ENCODE assay signal across 8 cellular contexts in the genomic region with DNA sequence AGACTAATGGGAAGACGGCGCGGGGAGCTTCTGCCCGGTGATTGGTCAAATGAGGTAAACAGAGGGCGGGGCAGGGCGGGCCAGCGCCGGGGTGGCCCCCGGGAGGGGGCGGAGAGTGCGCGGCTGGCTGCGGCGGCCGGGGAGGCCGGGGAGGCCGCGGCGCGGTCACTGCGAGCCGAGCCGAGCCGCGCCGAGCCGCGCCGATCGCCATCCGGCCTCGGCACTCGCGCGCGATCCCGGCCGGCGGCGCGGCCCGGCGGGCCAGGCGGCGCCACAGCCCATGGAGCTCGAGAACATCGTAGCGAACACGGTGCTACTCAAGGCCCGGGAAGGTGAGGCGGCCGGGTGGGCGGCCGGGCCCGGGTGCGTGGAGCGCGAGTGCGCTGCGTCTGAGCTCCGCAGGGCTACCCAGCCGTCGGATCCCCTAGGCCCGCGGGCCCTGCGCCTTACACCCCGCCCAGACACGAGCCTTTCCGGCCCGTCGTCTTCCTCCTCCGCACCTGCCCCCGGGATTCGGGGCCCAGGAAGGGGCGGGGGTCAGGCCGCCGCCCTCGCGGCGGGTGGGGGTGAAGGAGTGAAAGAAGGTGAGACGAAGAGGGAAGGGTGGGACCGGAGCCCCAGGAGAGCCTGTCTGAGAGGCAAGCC. TPM values are rescaled to one million over a fixed set of nuclear protein-coding genes. Genes with fewer than 3 reads are reported as not detected.
DNase-seq lines count a peak whose midpoint lies in the region; ATAC-seq and TF ChIP-seq lines count a peak whose summit lies in the region.

A gene (plus strand): TSS at position 111 of the 645 bp plus-strand sequence. CDS start 170 bp downstream, at position 281.

- peaks cover 2% of the 10 kb centered on the region for H3K27me3 Mint-ChIP-seq in T-helper 2 cell treated with Interferon-gamma antibody and Interleukin-4, amounts not matched to agents 5 μg/mL and 100 μg/mL, for 36 hours (ENCODE audit: low read depth)
- no peaks in the 10 kb centered on the region for H3K27me3 Mint-ChIP-seq in MCF 10A (ENCODE audit: insufficient read depth, unreplicated experiment)

- peak within 1 kb of the TSS; percentile 97 for H3K27ac Mint-ChIP-seq in T-helper 2 cell treated with Interferon-gamma antibody and Interleukin-4, amounts not matched to agents 5 μg/mL and 100 μg/mL, for 36 hours
- peak within 1 kb of the TSS; percentile 99 for H3K27ac Mint-ChIP-seq in MCF 10A (ENCODE audit: low read depth, unreplicated experiment)

- ATAC-seq in GM19043 (IDR thresholded peaks at IDR 0.05; ENCODE audit: low read depth, unreplicated experiment) (peak; percentile 3), HG03439 (IDR thresholded peaks at IDR 0.05; ENCODE audit: unreplicated experiment) (peak; percentile 4)

- intact Hi-C loops in MCF 10A (cut with micrococcal nuclease), result loop anchor here (1.0 kb wide), 4 partner anchors 21 to 36 kb away; no protein-coding TSS in a partner anchor

- peak; percentile 22 to 40 for DNase-seq in AML-193 (lab: John Stamatoyannopoulos, UW)
- peak; percentile 69 for DNase-seq in T-helper 2 cell treated with Interferon-gamma antibody and Interleukin-4, amounts not matched to agents 5 μg/mL and 100 μg/mL, for 36 hours (ENCODE audit: low spot score)
- DNase-seq in MCF 10A (ENCODE audit: unreplicated experiment), result peak; percentile 68
- peak; percentile 98 for DNase-seq in iPS-NIHi7 (ENCODE audit: extremely low spot score)
- DNase-seq in stimulated activated CD4-positive, alpha-beta T cell treated with anti-CD3 and anti-CD28 coated beads, Interleukin-15, amount 100 ng/mL, for 24 hours, result peak; percentile 79
- DNase-seq in NCI-H187 treated with DMSO at 0.1 percent for 48 hours (lab: John Stamatoyannopoulos, UW), result no peak

- peak within 1 kb of the TSS; percentile 98 for H3K4me3 Mint-ChIP-seq in T-helper 2 cell treated with Interferon-gamma antibody and Interleukin-4, amounts not matched to agents 5 μg/mL and 100 μg/mL, for 36 hours
- peak within 1 kb of the TSS; percentile 89 for H3K4me3 Mint-ChIP-seq in MCF 10A (ENCODE audit: unreplicated experiment)

- BruUV-seq in MCF 10A (replicated peaks; lab: Mats Ljungman, UMichigan), result no TSS peak

- no peak for TF ChIP-seq CTCF in MCF 10A (IDR thresholded peaks at IDR 0.05; ENCODE audit: unreplicated experiment)

- H3K9me3 Mint-ChIP-seq in T-helper 2 cell treated with Interferon-gamma antibody and Interleukin-4, amounts not matched to agents 5 μg/mL and 100 μg/mL, for 36 hours, result no peaks in the 10 kb centered on the region
- no peaks in the 10 kb centered on the region for H3K9me3 Mint-ChIP-seq in MCF 10A (ENCODE audit: unreplicated experiment)

- CTCF ChIA-PET in MCF 10A (lab: Yijun Ruan, JAX), result interaction anchor here (0.7 to 14.3 kb wide), 7 partner anchors 18 to 314 kb away, joined by 3 to 134 read pairs (median 8); a partner anchor contains a TSS

- peaks cover 42% of the 10 kb centered on the region for H3K36me3 Mint-ChIP-seq in T-helper 2 cell treated with Interferon-gamma antibody and Interleukin-4, amounts not matched to agents 5 μg/mL and 100 μg/mL, for 36 hours (ENCODE audit: low read depth)
- peaks cover 44% of the 10 kb centered on the region for H3K36me3 Mint-ChIP-seq in MCF 10A (ENCODE audit: insufficient read depth, unreplicated experiment)

- H3K4me1 Mint-ChIP-seq in T-helper 2 cell treated with Interferon-gamma antibody and Interleukin-4, amounts not matched to agents 5 μg/mL and 100 μg/mL, for 36 hours (ENCODE audit: low read depth), result peaks cover 59% of the 10 kb centered on the region
- peaks cover 25% of the 10 kb centered on the region for H3K4me1 Mint-ChIP-seq in MCF 10A (ENCODE audit: insufficient read depth, unreplicated experiment)

- POLR2A ChIA-PET in MCF 10A (lab: Yijun Ruan, JAX), result interaction anchor here (0.7 to 12.5 kb wide), 24 partner anchors 9 to 1038 kb away, joined by 3 to 217 read pairs (median 6); a partner anchor contains a TSS

RNA-seq across cellular contexts. Expression of the gene that starts here (rescaled TPM):
- total RNA-seq in MCF 10A (2022), result 45.2 and 52.0 TPM in 2 replicates
